ENCODE assay signal across 20 cellular contexts in the genomic region with DNA sequence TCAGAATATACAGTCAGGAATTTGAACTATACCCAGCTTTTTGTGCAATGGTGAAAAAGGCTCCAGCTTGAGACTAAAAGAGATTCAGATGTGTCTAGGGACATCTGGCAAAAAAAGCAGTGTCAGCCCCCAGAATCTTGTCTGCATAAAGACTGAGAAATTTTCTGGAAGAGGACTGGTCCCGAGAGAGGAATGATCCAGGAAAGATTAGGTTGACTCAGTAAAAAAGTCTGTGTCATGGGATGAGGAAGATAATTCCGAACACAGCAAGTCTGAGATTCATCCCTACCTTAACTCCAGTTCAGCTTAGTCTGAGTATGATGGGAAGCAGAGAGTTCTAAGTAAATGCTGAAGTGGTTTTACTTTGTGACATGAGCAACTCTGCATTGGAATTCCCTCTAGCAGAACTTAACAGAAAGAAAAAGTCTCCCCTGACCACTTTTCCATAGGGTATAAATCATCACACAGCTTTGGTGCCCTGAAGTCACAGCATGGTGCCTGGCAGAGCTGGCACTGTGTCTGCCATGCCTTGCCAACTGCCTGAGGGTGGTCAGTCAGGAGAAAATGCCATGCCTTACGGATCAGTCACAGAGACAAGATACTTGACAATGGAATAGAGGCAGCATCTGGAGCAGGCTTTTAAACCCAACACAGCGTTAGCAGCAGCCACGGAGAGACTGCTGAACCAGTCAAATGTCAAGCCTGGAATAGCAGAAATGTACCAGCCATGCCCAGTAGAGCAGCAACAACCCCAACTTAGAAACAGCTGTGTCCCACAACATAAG.
DNase-seq lines count a peak whose midpoint lies in the region; ATAC-seq, FAIRE-seq and TF ChIP-seq lines count a peak whose summit lies in the region.
"Had no signal": no experiment of that assay in that cellular context is flagged by ENCODE, and none has a peak within 500 bp of the region (broad histone marks: within the 10 kb centered on the region; RNA-seq: fewer than 3 reads in every experiment).

No MANE protein-coding gene starts in this region.

- peaks cover 0 to 2% of the 10 kb centered on the region in 2 donors for H3K27me3 Mint-ChIP-seq in stimulated activated naive B cell treated with anti-CD40 and anti-IgM and Interleukin-4, amounts not matched to agents 10 μg/mL and 1 μg/mL and 100 μg/mL, for 72 hours
- peaks cover 0 to 2% (median 0%) of the 10 kb centered on the region in 5 donors for H3K27me3 Mint-ChIP-seq in naive thymus-derived CD4-positive, alpha-beta T cell
- no peaks in the 10 kb centered on the region for H3K27me3 Mint-ChIP-seq in stimulated activated naive CD8-positive, alpha-beta T cell treated with anti-CD3 and anti-CD28 coated beads, Interleukin-15, amount 100 ng/mL, for 72 hours
- H3K27me3 Mint-ChIP-seq: activated naive CD8-positive, alpha-beta T cell treated with anti-CD3 and anti-CD28 coated beads, Interleukin-2, amount 50 U/mL, for 24 hours; central memory CD8-positive, alpha-beta T cell had no signal

- no peaks in the 10 kb centered on the region for H3K4me1 ChIP-seq in naive thymus-derived CD4-positive, alpha-beta T cell (ENCODE audit: control insufficient read depth in 2 of 2, insufficient read depth in 2 of 2, low read length in 2 of 2)
- H3K4me1 ChIP-seq: pancreas, SJCRH30, stomach had no signal

- peaks cover 0 to 7% of the 10 kb centered on the region in 2 donors for H3K9me3 Mint-ChIP-seq in stimulated activated naive B cell treated with anti-CD40 and anti-IgM and Interleukin-4, amounts not matched to agents 10 μg/mL and 1 μg/mL and 100 μg/mL, for 72 hours
- H3K9me3 Mint-ChIP-seq in naive thymus-derived CD4-positive, alpha-beta T cell, result peaks cover 0 to 11% (median 0%) of the 10 kb centered on the region in 11 donors
- no peaks in the 10 kb centered on the region for H3K9me3 Mint-ChIP-seq in stimulated activated naive CD8-positive, alpha-beta T cell treated with anti-CD3 and anti-CD28 coated beads, Interleukin-15, amount 100 ng/mL, for 72 hours
- H3K9me3 Mint-ChIP-seq: GM23338 had no signal

- intact Hi-C loops in naive thymus-derived CD4-positive, alpha-beta T cell (cut with micrococcal nuclease), result no loop called here

- H3K4me3 ChIP-seq in naive thymus-derived CD4-positive, alpha-beta T cell (ENCODE audit: low read length), result no peak overlapping the region
- H3K4me3 ChIP-seq: BLaER1, GM23338, pancreas, SJCRH30, stomach had no signal

- ATAC-seq in stimulated activated naive B cell treated with anti-CD40 and anti-IgM and Interleukin-4, amounts not matched to agents 10 μg/mL and 1 μg/mL and 100 μg/mL, for 72 hours (replicated peaks), result no peak
- ATAC-seq in naive thymus-derived CD4-positive, alpha-beta T cell, result no peak
- ATAC-seq in stimulated activated naive CD8-positive, alpha-beta T cell treated with anti-CD3 and anti-CD28 coated beads, Interleukin-15, amount 100 ng/mL, for 72 hours, result no peak
- ATAC-seq: activated naive CD8-positive, alpha-beta T cell treated with anti-CD3 and anti-CD28 coated beads, Interleukin-2, amount 50 U/mL, for 24 hours; GM23338 had no signal

- POLR2A ChIA-PET in naive thymus-derived CD4-positive, alpha-beta T cell (lab: Charles Lee), result no interaction called here

- TF ChIP-seq POLR2A in GM12892 (IDR thresholded peaks at IDR 0.05; ENCODE audit: low read depth, low read length), result no peak

- peaks cover 18 to 23% of the 10 kb centered on the region in 2 donors for H3K4me1 Mint-ChIP-seq in stimulated activated naive B cell treated with anti-CD40 and anti-IgM and Interleukin-4, amounts not matched to agents 10 μg/mL and 1 μg/mL and 100 μg/mL, for 72 hours
- H3K4me1 Mint-ChIP-seq in naive thymus-derived CD4-positive, alpha-beta T cell, result peaks cover 0 to 4% (median 0%) of the 10 kb centered on the region in 7 donors
- no peaks in the 10 kb centered on the region for H3K4me1 Mint-ChIP-seq in stimulated activated naive CD8-positive, alpha-beta T cell treated with anti-CD3 and anti-CD28 coated beads, Interleukin-15, amount 100 ng/mL, for 72 hours
- H3K4me1 Mint-ChIP-seq: activated naive CD8-positive, alpha-beta T cell treated with anti-CD3 and anti-CD28 coated beads, Interleukin-2, amount 50 U/mL, for 24 hours; GM23338 had no signal

- no peak overlapping the region for H3K27ac ChIP-seq in naive thymus-derived CD4-positive, alpha-beta T cell (ENCODE audit: low read depth, low read length)
- H3K27ac ChIP-seq: BLaER1, pancreas, SJCRH30, stomach had no signal

- no peaks in the 10 kb centered on the region for H3K27me3 ChIP-seq in naive thymus-derived CD4-positive, alpha-beta T cell (ENCODE audit: control insufficient read depth in 2 of 2, insufficient read depth in 2 of 2, low read length in 2 of 2)
- H3K27me3 ChIP-seq: BLaER1, pancreas, SJCRH30, stomach had no signal

- DNase-seq in GM12892 (ENCODE audit: insufficient read length) (no peak), T1000 (lab: John Stamatoyannopoulos, UW) (peak; percentile 64), islet precursor cell (peak; percentile 63), OCI-M2 (lab: John Stamatoyannopoulos, UW; ENCODE audit: unreplicated experiment) (no peak)
- no peak for DNase-seq in stimulated activated naive B cell treated with anti-CD40 and anti-IgM and Interleukin-4, amounts not matched to agents 10 μg/mL and 1 μg/mL and 100 μg/mL, for 72 hours
- no peak for DNase-seq in naive thymus-derived CD4-positive, alpha-beta T cell
- no peak for DNase-seq in stimulated activated naive CD8-positive, alpha-beta T cell treated with anti-CD3 and anti-CD28 coated beads, Interleukin-15, amount 100 ng/mL, for 72 hours
- DNase-seq: activated CD4-positive, alpha-beta T cell treated with anti-CD3 and anti-CD28 coated beads, Interleukin-2, amount 50 U/mL, for 48 hours; activated naive CD8-positive, alpha-beta T cell treated with anti-CD3 and anti-CD28 coated beads, Interleukin-2, amount 50 U/mL, for 24 hours; activated T-cell treated with anti-CD3 and anti-CD28 coated beads, Interleukin-2, amount 50 U/mL, for 48 hours; KG1; NCI-H1105; NCI-H2227 treated with DMSO at 0.1 percent for 48 hours; pancreas; SJCRH30; stomach had no signal

- peaks cover 0 to 1% of the 10 kb centered on the region in 2 donors for H3K36me3 Mint-ChIP-seq in stimulated activated naive B cell treated with anti-CD40 and anti-IgM and Interleukin-4, amounts not matched to agents 10 μg/mL and 1 μg/mL and 100 μg/mL, for 72 hours
- H3K36me3 Mint-ChIP-seq in naive thymus-derived CD4-positive, alpha-beta T cell, result no peaks in the 10 kb centered on the region

- peak; percentile 78 for FAIRE-seq in GM12892 (lab: Jason Lieb, UNC)
- FAIRE-seq: endometrium, pancreas had no signal

- CTCF ChIA-PET in naive thymus-derived CD4-positive, alpha-beta T cell (lab: Charles Lee), result no interaction called here

- no peak overlapping the region for H3K4me3 Mint-ChIP-seq in stimulated activated naive B cell treated with anti-CD40 and anti-IgM and Interleukin-4, amounts not matched to agents 10 μg/mL and 1 μg/mL and 100 μg/mL, for 72 hours
- H3K4me3 Mint-ChIP-seq in naive thymus-derived CD4-positive, alpha-beta T cell, result no peak overlapping the region
- H3K4me3 Mint-ChIP-seq in stimulated activated naive CD8-positive, alpha-beta T cell treated with anti-CD3 and anti-CD28 coated beads, Interleukin-15, amount 100 ng/mL, for 72 hours, result no peak overlapping the region
- H3K4me3 Mint-ChIP-seq: activated naive CD8-positive, alpha-beta T cell treated with anti-CD3 and anti-CD28 coated beads, Interleukin-2, amount 50 U/mL, for 24 hours; central memory CD8-positive, alpha-beta T cell; GM23338 had no signal

- peak overlapping the region; percentile 14 for H3K27ac Mint-ChIP-seq in stimulated activated naive B cell treated with anti-CD40 and anti-IgM and Interleukin-4, amounts not matched to agents 10 μg/mL and 1 μg/mL and 100 μg/mL, for 72 hours
- no peak overlapping the region for H3K27ac Mint-ChIP-seq in naive thymus-derived CD4-positive, alpha-beta T cell
- no peak overlapping the region for H3K27ac Mint-ChIP-seq in stimulated activated naive CD8-positive, alpha-beta T cell treated with anti-CD3 and anti-CD28 coated beads, Interleukin-15, amount 100 ng/mL, for 72 hours
- H3K27ac Mint-ChIP-seq: activated naive CD8-positive, alpha-beta T cell treated with anti-CD3 and anti-CD28 coated beads, Interleukin-2, amount 50 U/mL, for 24 hours; GM23338 had no signal

- H3K9me3 ChIP-seq in naive thymus-derived CD4-positive, alpha-beta T cell (ENCODE audit: control insufficient read depth in 2 of 3, low read length in 3 of 3), result no peaks in the 10 kb centered on the region
- H3K9me3 ChIP-seq: BLaER1, pancreas, SJCRH30, stomach had no signal

- H3K36me3 ChIP-seq in naive thymus-derived CD4-positive, alpha-beta T cell (ENCODE audit: control insufficient read depth in 2 of 3, insufficient read depth in 3 of 3, low read length in 3 of 3), result no peaks in the 10 kb centered on the region
- H3K36me3 ChIP-seq: BLaER1, pancreas, SJCRH30, stomach had no signal

Comparison
In these comparisons a context has a peak if more than half of its experiments do, and no peak if none do; other contexts are left out.
1. DNase-seq: peak in T1000 (single experiment) and islet precursor cell (single experiment); none in GM12892 (single experiment), stimulated activated naive B cell treated with anti-CD40 and anti-IgM and Interleukin-4, amounts not matched to agents 10 μg/mL and 1 μg/mL and 100 μg/mL, for 72 hours (single experiment), naive thymus-derived CD4-positive, alpha-beta T cell (0 of 9), stimulated activated naive CD8-positive, alpha-beta T cell treated with anti-CD3 and anti-CD28 coated beads, Interleukin-15, amount 100 ng/mL, for 72 hours (0 of 2) and OCI-M2 (single experiment).